ENCODE assay signal across 30 cellular contexts in the genomic region with DNA sequence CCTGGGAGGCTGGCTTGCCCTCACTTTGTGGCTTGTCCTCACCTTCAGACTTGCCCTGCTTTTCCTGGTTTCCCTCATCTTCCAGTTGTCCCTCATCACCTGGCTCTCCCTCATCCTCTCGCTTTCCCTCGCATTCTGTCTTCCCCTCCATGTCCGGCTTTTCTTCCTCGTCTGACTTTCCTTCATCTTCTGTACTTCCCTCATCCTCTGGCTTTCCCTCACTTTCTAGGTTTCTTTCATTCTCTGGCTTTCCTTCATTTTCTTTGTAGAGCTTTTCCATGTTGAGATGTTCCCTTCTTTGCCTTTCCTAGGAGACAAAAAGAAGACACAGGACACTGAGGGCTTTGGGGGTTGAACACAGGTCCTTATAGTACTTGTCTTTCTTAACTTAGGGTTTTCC. TPM values are rescaled to one million over a fixed set of nuclear protein-coding genes. Genes with fewer than 3 reads are reported as not detected.
"Had no signal": no experiment of that assay in that cellular context is flagged by ENCODE, and none has a peak within 500 bp of the region (broad histone marks: within the 10 kb centered on the region; RNA-seq: fewer than 3 reads in every experiment).

No MANE protein-coding gene starts in this region.

- H3K4me1 ChIP-seq: stomach, testis, thyroid gland, transverse colon, upper lobe of left lung, upper lobe of right lung, uterus, vagina had no signal

- ATAC-seq: stimulated activated effector memory CD8-positive, alpha-beta T cell treated with anti-CD3 and anti-CD28 coated beads, Interleukin-12 subunit alpha, Interleukin-12 subunit beta, amount 100 ng/mL, for 72 hours; stimulated activated memory B cell treated with anti-CD40 and anti-IgM and Interleukin-4, amounts not matched to agents 10 μg/mL and 1 μg/mL and 100 μg/mL, for 72 hours; stimulated activated naive B cell treated with anti-CD40 and anti-IgM and Interleukin-4, amounts not matched to agents 10 μg/mL and 1 μg/mL and 100 μg/mL, for 72 hours; stimulated activated naive CD8-positive, alpha-beta T cell treated with anti-CD3 and anti-CD28 coated beads, Interleukin-15, amount 100 ng/mL, for 72 hours; stimulated activated naive CD8-positive, alpha-beta T cell treated with anti-CD3 and anti-CD28 coated beads, Interleukin-15, Interleukin-2, amounts not matched to agents 100 U/mL and 50 U/mL, for 24 hours; upper lobe of right lung had no signal

- H3K9me3 Mint-ChIP-seq: stimulated activated effector memory CD8-positive, alpha-beta T cell treated with anti-CD3 and anti-CD28 coated beads, Interleukin-12 subunit alpha, Interleukin-12 subunit beta, amount 100 ng/mL, for 72 hours; stimulated activated memory B cell treated with anti-CD40 and anti-IgM and Interleukin-4, amounts not matched to agents 10 μg/mL and 1 μg/mL and 100 μg/mL, for 72 hours; stimulated activated naive B cell treated with anti-CD40 and anti-IgM and Interleukin-4, amounts not matched to agents 10 μg/mL and 1 μg/mL and 100 μg/mL, for 72 hours; stimulated activated naive CD8-positive, alpha-beta T cell treated with anti-CD3 and anti-CD28 coated beads, Interleukin-15, amount 100 ng/mL, for 72 hours; stimulated activated naive CD8-positive, alpha-beta T cell treated with anti-CD3 and anti-CD28 coated beads, Interleukin-15, Interleukin-2, amounts not matched to agents 100 ng/mL and 50 ng/mL, for 24 hours; type B pancreatic cell had no signal

- H3K27ac ChIP-seq: stomach, suprapubic skin, testis, thoracic aorta, thyroid gland, tibial artery, tibial nerve, transverse colon, upper lobe of left lung, upper lobe of right lung, uterus, vagina had no signal

- H3K9me3 ChIP-seq: stomach, suprapubic skin, testis, thoracic aorta, thyroid gland, tibial artery, tibial nerve, transverse colon, upper lobe of left lung, upper lobe of right lung, uterus, vagina had no signal

- H3K4me3 ChIP-seq: stomach, suprapubic skin, thoracic aorta, thyroid gland, tibial artery, tibial nerve, transverse colon, upper lobe of left lung, upper lobe of right lung, uterus, vagina had no signal

- FAIRE-seq: urothelium cell line had no signal

- DNase-seq: stimulated activated CD4-positive, alpha-beta T cell treated with anti-CD3 and anti-CD28 coated beads, Interleukin-2, amount 100 ng/mL, for 48 hours; stimulated activated CD4-positive, alpha-beta T cell treated with anti-CD3 and anti-CD28 coated beads, Interleukin-4, amount 100 ng/mL, for 1 hour; stimulated activated CD4-positive, alpha-beta T cell treated with anti-CD3 and anti-CD28 coated beads, Interleukin-4, amount 100 ng/mL, for 24 hours; stimulated activated CD4-positive, alpha-beta T cell treated with anti-CD3 and anti-CD28 coated beads, Interleukin-4, amount 100 ng/mL, for 4 hours; stimulated activated CD8-positive, alpha-beta memory T cell treated with anti-CD3 and anti-CD28 coated beads, Interleukin-4, amount 100 ng/mL, for 48 hours; stimulated activated naive B cell treated with anti-CD40 and anti-IgM and Interleukin-4, amounts not matched to agents 10 μg/mL and 1 μg/mL and 100 μg/mL, for 72 hours; stimulated activated naive CD4-positive, alpha-beta T cell; stimulated activated naive CD4-positive, alpha-beta T cell treated with Interleukin-2 at 50 U/mL for 16 hours; stimulated activated naive CD8-positive, alpha-beta T cell treated with anti-CD3 and anti-CD28 coated beads, Interleukin-15, amount 100 ng/mL, for 72 hours; stimulated activated naive CD8-positive, alpha-beta T cell treated with anti-CD3 and anti-CD28 coated beads, Interleukin-15, Interleukin-2, amounts not matched to agents 100 U/mL and 50 U/mL, for 24 hours; stomach; substantia nigra; testis; thyroid gland; tibial artery; transverse colon; trophoblast cell; upper lobe of right lung; uterus had no signal

- H3K27me3 ChIP-seq: testis, thyroid gland, tibial artery, upper lobe of left lung, upper lobe of right lung, vagina had no signal

- H3K36me3 ChIP-seq: stomach, suprapubic skin, thoracic aorta, thyroid gland, tibial artery, tibial nerve, transverse colon, upper lobe of left lung, upper lobe of right lung, uterus, vagina had no signal

- H3K36me3 Mint-ChIP-seq: stimulated activated effector memory CD8-positive, alpha-beta T cell treated with anti-CD3 and anti-CD28 coated beads, Interleukin-12 subunit alpha, Interleukin-12 subunit beta, amount 100 ng/mL, for 72 hours; stimulated activated memory B cell treated with anti-CD40 and anti-IgM and Interleukin-4, amounts not matched to agents 10 μg/mL and 1 μg/mL and 100 μg/mL, for 72 hours; type B pancreatic cell had no signal

- H3K4me3 Mint-ChIP-seq: stimulated activated effector memory CD8-positive, alpha-beta T cell treated with anti-CD3 and anti-CD28 coated beads, Interleukin-12 subunit alpha, Interleukin-12 subunit beta, amount 100 ng/mL, for 72 hours; stimulated activated memory B cell treated with anti-CD40 and anti-IgM and Interleukin-4, amounts not matched to agents 10 μg/mL and 1 μg/mL and 100 μg/mL, for 72 hours; stimulated activated naive B cell treated with anti-CD40 and anti-IgM and Interleukin-4, amounts not matched to agents 10 μg/mL and 1 μg/mL and 100 μg/mL, for 72 hours; stimulated activated naive CD8-positive, alpha-beta T cell treated with anti-CD3 and anti-CD28 coated beads, Interleukin-15, amount 100 ng/mL, for 72 hours; stimulated activated naive CD8-positive, alpha-beta T cell treated with anti-CD3 and anti-CD28 coated beads, Interleukin-15, Interleukin-2, amounts not matched to agents 100 ng/mL and 50 ng/mL, for 24 hours; type B pancreatic cell had no signal

- H3K27ac Mint-ChIP-seq: stimulated activated effector memory CD8-positive, alpha-beta T cell treated with anti-CD3 and anti-CD28 coated beads, Interleukin-12 subunit alpha, Interleukin-12 subunit beta, amount 100 ng/mL, for 72 hours; stimulated activated memory B cell treated with anti-CD40 and anti-IgM and Interleukin-4, amounts not matched to agents 10 μg/mL and 1 μg/mL and 100 μg/mL, for 72 hours; stimulated activated naive B cell treated with anti-CD40 and anti-IgM and Interleukin-4, amounts not matched to agents 10 μg/mL and 1 μg/mL and 100 μg/mL, for 72 hours; stimulated activated naive CD8-positive, alpha-beta T cell treated with anti-CD3 and anti-CD28 coated beads, Interleukin-15, Interleukin-2, amounts not matched to agents 100 ng/mL and 50 ng/mL, for 24 hours; type B pancreatic cell had no signal

RNA-seq across cellular contexts. Expression of a gene that starts 2.3 kb away (rescaled TPM):
- total RNA-seq: subcutaneous adipose tissue, suprapubic skin, tibial nerve, upper lobe of right lung had no signal
